Comparison of ENCODE assay signal across 13 cellular contexts in the genomic region with DNA sequence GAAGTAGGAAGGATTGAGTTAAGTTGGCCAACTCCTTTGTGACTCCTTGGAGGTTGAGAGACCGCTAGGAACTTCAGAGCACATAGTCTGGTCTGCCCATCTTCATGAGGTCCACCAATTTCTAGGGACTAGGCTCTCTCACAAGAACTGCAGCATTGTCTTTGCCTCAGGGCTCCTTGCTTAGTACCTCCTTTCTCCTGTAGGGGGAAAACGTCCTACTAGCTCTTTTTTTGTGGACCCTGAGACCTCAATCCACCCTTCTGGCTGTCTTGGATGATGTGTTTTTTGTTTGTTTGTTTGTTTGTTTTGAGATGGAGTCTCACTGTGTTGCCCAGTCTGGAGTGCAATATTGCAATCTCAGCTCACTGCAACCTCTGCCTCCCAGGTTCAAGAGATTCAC. TPM values are rescaled to one million over a fixed set of nuclear protein-coding genes. Genes with fewer than 3 reads are reported as not detected.
DNase-seq lines count a peak whose midpoint lies in the region; TF ChIP-seq lines count a peak whose summit lies in the region.
"Had no signal": no experiment of that assay in that cellular context is flagged by ENCODE, and none has a peak within 500 bp of the region (broad histone marks: within the 10 kb centered on the region; RNA-seq: fewer than 3 reads in every experiment).

No MANE protein-coding gene starts in this region.

- in situ Hi-C loops in G401 (cut with HindIII; ENCODE audit: low sequenced_read_pairs): no loop called here

- no peak for TF ChIP-seq POLR2A in NB4 (IDR thresholded peaks at IDR 0.05; ENCODE audit: extremely low read depth, insufficient read length)

- H3K36me3 ChIP-seq in GM06990 (ENCODE audit: control insufficient read depth, insufficient read depth, low read length): no peaks in the 10 kb centered on the region

- TF ChIP-seq CTCF in GM06990 (IDR thresholded peaks at IDR 0.05; ENCODE audit: insufficient read depth, low read length, poor library complexity, severe bottlenecking) (peak; percentile 45), NB4 (IDR thresholded peaks at IDR 0.05; ENCODE audit: low read depth, low read length) (peak; percentile 28), fibroblast of mammary gland (conservative IDR thresholded peaks at IDR 0.05; ENCODE audit: control insufficient read depth, insufficient read depth, low read depth, low read length) (peak; percentile 27)

- DNase-seq in A172 (ENCODE audit: low spot score) (peak; percentile 1), GM06990 (ENCODE audit: extremely low read depth, insufficient read length) (no peak), NB4 (ENCODE audit: low read depth) (no peak), fibroblast of mammary gland (ENCODE audit: low read depth) (no peak), G401 (ENCODE audit: low spot score) (no peak), NCI-H748 treated with DMSO at 0.1 percent for 48 hours (lab: John Stamatoyannopoulos, UW) (no peak), SK-N-DZ (ENCODE audit: low spot score) (no peak), ecto neural progenitor cell (ENCODE audit: low spot score) (no peak)
- DNase-seq: activated CD4-positive, alpha-beta T cell treated with anti-CD3 and anti-CD28 coated beads, Interleukin-2, amount 50 U/mL, for 4 hours; stimulated activated naive B cell treated with anti-CD40 and anti-IgM and Interleukin-4, amounts not matched to agents 10 μg/mL and 1 μg/mL and 100 μg/mL, for 72 hours had no signal

- H3K4me3 ChIP-seq in GM06990 (replicated peaks; ENCODE audit: low read depth, low read length) (no peak overlapping the region), NB4 (ENCODE audit: low read depth, low read length) (no peak overlapping the region), fibroblast of mammary gland (ENCODE audit: control insufficient read depth, low read depth, low read length) (no peak overlapping the region)
- H3K4me3 ChIP-seq: SK-N-MC had no signal

- no peaks in the 10 kb centered on the region; the same call in 1 of the 2 replicates for H3K27me3 ChIP-seq in GM06990 (replicated peaks; ENCODE audit: control insufficient read depth, insufficient read depth, low read length)

RNA-seq across cellular contexts. Expression of a gene that starts 21.6 kb away (rescaled TPM):
- total RNA-seq in A172 (2014; rRNA removed; shearing (Covaris generic)): not detected in 2 replicates
- not detected in 2 replicates for total RNA-seq in G401 (2014; rRNA removed; shearing (Covaris generic))
- not detected in 2 replicates for polyA plus RNA-seq in SK-N-DZ (2014; cell fraction: cytosol; rRNA removed)
- polyA plus RNA-seq in SK-N-DZ (2014; cell fraction: nucleus; rRNA removed): not detected in 2 replicates
- total RNA-seq: dermis microvascular lymphatic vessel endothelial cell, NCI-H460 had no signal
